22 cellular contexts compared by ENCODE assay signal in genomic region chr2:223597071-223597470, GRCh38. TPM values are rescaled to one million over a fixed set of nuclear protein-coding genes. Genes with fewer than 3 reads are reported as not detected.
"Had no signal": no experiment of that assay in that cellular context is flagged by ENCODE, and none has a peak within 500 bp of the region (broad histone marks: within the 10 kb centered on the region; RNA-seq: fewer than 3 reads in every experiment).

No MANE protein-coding gene starts in this region.

- H3K36me3 Mint-ChIP-seq: activated naive CD4-positive, alpha-beta T cell treated with anti-CD3 and anti-CD28 coated beads, Interleukin-2, amount 10 ng/mL, durations not matched to agents 7 days and 5 days; natural killer cell; stimulated activated effector memory CD8-positive, alpha-beta T cell treated with anti-CD3 and anti-CD28 coated beads, Interleukin-12 subunit alpha, Interleukin-12 subunit beta, amount 100 ng/mL, for 72 hours; T-cell; type B pancreatic cell had no signal

- H3K4me3 ChIP-seq: breast epithelium, coronary artery, lung, right lobe of liver, stomach had no signal

- DNase-seq: activated CD4-positive, alpha-beta T cell treated with anti-CD3 and anti-CD28 coated beads, Interleukin-2, amount 10 ng/mL, durations not matched to agents 24 days and 14 days; activated CD4-positive, CD25-positive, alpha-beta regulatory T cell; activated CD8-positive, alpha-beta T cell treated with anti-CD3 and anti-CD28 coated beads for 36 hours; activated naive CD4-positive, alpha-beta T cell treated with anti-CD3 and anti-CD28 coated beads, Interleukin-2, amount 10 ng/mL, durations not matched to agents 7 days and 5 days; activated naive CD8-positive, alpha-beta T cell treated with anti-CD3 and anti-CD28 coated beads, Interleukin-2, amount 50 U/mL, for 24 hours; activated T-cell treated with anti-CD3 and anti-CD28 coated beads, Interleukin-2, amount 50 U/mL, for 24 hours; aorta; islet precursor cell; left colon; natural killer cell; right lobe of liver; stimulated activated CD4-positive, alpha-beta T cell treated with anti-CD3 and anti-CD28 coated beads, Interleukin-4, amount 100 ng/mL, for 24 hours; stomach; T-cell had no signal

- H3K4me1 Mint-ChIP-seq: activated naive CD4-positive, alpha-beta T cell treated with anti-CD3 and anti-CD28 coated beads, Interleukin-2, amount 10 ng/mL, durations not matched to agents 7 days and 5 days; activated naive CD8-positive, alpha-beta T cell treated with anti-CD3 and anti-CD28 coated beads, Interleukin-2, amount 50 U/mL, for 24 hours; natural killer cell; stimulated activated effector memory CD8-positive, alpha-beta T cell treated with anti-CD3 and anti-CD28 coated beads, Interleukin-12 subunit alpha, Interleukin-12 subunit beta, amount 100 ng/mL, for 72 hours had no signal

- H3K27ac ChIP-seq: breast epithelium, neutrophil, parathyroid adenoma, right lobe of liver, stomach had no signal

- H3K27me3 Mint-ChIP-seq: activated CD8-positive, alpha-beta T cell treated with anti-CD3 and anti-CD28 coated beads for 36 hours had no signal

- H3K27ac Mint-ChIP-seq: activated CD4-positive, alpha-beta T cell treated with anti-CD3 and anti-CD28 coated beads, Interleukin-2, amount 10 ng/mL, durations not matched to agents 24 days and 14 days; activated CD8-positive, alpha-beta T cell treated with anti-CD3 and anti-CD28 coated beads for 36 hours; activated naive CD4-positive, alpha-beta T cell treated with anti-CD3 and anti-CD28 coated beads, Interleukin-2, amount 10 ng/mL, durations not matched to agents 7 days and 5 days; activated naive CD8-positive, alpha-beta T cell treated with anti-CD3 and anti-CD28 coated beads, Interleukin-2, amount 50 U/mL, for 24 hours; activated T-cell treated with anti-CD3 and anti-CD28 coated beads, Interleukin-2, amount 50 U/mL, for 24 hours; natural killer cell; stimulated activated effector memory CD8-positive, alpha-beta T cell treated with anti-CD3 and anti-CD28 coated beads, Interleukin-12 subunit alpha, Interleukin-12 subunit beta, amount 100 ng/mL, for 72 hours; T-cell; type B pancreatic cell had no signal

- H3K27me3 ChIP-seq: breast epithelium, right lobe of liver, stomach had no signal

- H3K9me3 Mint-ChIP-seq: activated CD4-positive, alpha-beta T cell treated with anti-CD3 and anti-CD28 coated beads, Interleukin-2, amount 10 ng/mL, durations not matched to agents 24 days and 14 days; activated CD8-positive, alpha-beta T cell treated with anti-CD3 and anti-CD28 coated beads for 36 hours; activated naive CD4-positive, alpha-beta T cell treated with anti-CD3 and anti-CD28 coated beads, Interleukin-2, amount 10 ng/mL, durations not matched to agents 7 days and 5 days; activated naive CD8-positive, alpha-beta T cell treated with anti-CD3 and anti-CD28 coated beads, Interleukin-2, amount 50 U/mL, for 24 hours; activated T-cell treated with anti-CD3 and anti-CD28 coated beads, Interleukin-2, amount 50 U/mL, for 24 hours; type B pancreatic cell had no signal

- H3K36me3 ChIP-seq: breast epithelium, neutrophil, right lobe of liver, stomach had no signal

- H3K4me1 ChIP-seq: breast epithelium, right lobe of liver had no signal

- ATAC-seq: activated CD8-positive, alpha-beta T cell treated with anti-CD3 and anti-CD28 coated beads for 36 hours; activated naive CD8-positive, alpha-beta T cell treated with anti-CD3 and anti-CD28 coated beads, Interleukin-2, amount 50 U/mL, for 24 hours; esophagus mucosa; left colon; natural killer cell; right lobe of liver; stimulated activated effector memory CD8-positive, alpha-beta T cell treated with anti-CD3 and anti-CD28 coated beads, Interleukin-12 subunit alpha, Interleukin-12 subunit beta, amount 100 ng/mL, for 72 hours; T-cell had no signal

- H3K9me3 ChIP-seq: breast epithelium, neutrophil, right lobe of liver, stomach had no signal

- H3K4me3 Mint-ChIP-seq: activated CD4-positive, alpha-beta T cell treated with anti-CD3 and anti-CD28 coated beads, Interleukin-2, amount 10 ng/mL, durations not matched to agents 24 days and 14 days; activated CD8-positive, alpha-beta T cell treated with anti-CD3 and anti-CD28 coated beads for 36 hours; activated naive CD4-positive, alpha-beta T cell treated with anti-CD3 and anti-CD28 coated beads, Interleukin-2, amount 10 ng/mL, durations not matched to agents 7 days and 5 days; activated naive CD8-positive, alpha-beta T cell treated with anti-CD3 and anti-CD28 coated beads, Interleukin-2, amount 50 U/mL, for 24 hours; activated T-cell treated with anti-CD3 and anti-CD28 coated beads, Interleukin-2, amount 50 U/mL, for 24 hours; natural killer cell; stimulated activated effector memory CD8-positive, alpha-beta T cell treated with anti-CD3 and anti-CD28 coated beads, Interleukin-12 subunit alpha, Interleukin-12 subunit beta, amount 100 ng/mL, for 72 hours; T-cell; type B pancreatic cell had no signal

RNA-seq across cellular contexts. Expression of gene SCG2, which starts 5.1 kb away (rescaled TPM):
- total RNA-seq: activated CD4-positive, alpha-beta T cell treated with anti-CD3 and anti-CD28 coated beads, Interleukin-2, amount 10 ng/mL, durations not matched to agents 24 days and 14 days; activated CD8-positive, alpha-beta T cell treated with anti-CD3 and anti-CD28 coated beads for 36 hours; right lobe of liver; T-cell had no signal
